9 cellular contexts compared by ENCODE assay signal in genomic region chr10:23365417-23366030, GRCh38. TPM values are rescaled to one million over a fixed set of nuclear protein-coding genes. Genes with fewer than 3 reads are reported as not detected.
A peak's percentile ranks its signal among the peaks of the same experiment; 100 is the strongest.
DNase-seq lines count a peak whose midpoint lies in the region; ATAC-seq lines count a peak whose summit lies in the region.
"Not testable (repeated sequence)": the region's sequence is repeated elsewhere in the genome, so short reads cannot be mapped to it uniquely, and the experiment has no call there.
"Had no signal": no experiment of that assay in that cellular context is flagged by ENCODE, and none has a peak within 500 bp of the region (broad histone marks: within the 10 kb centered on the region; RNA-seq: fewer than 3 reads in every experiment).

No MANE protein-coding gene starts in this region.

- peak; percentile 53 for DNase-seq in RKO (ENCODE audit: low spot score)
- DNase-seq in activated T-helper 1 cell treated with anti-CD3 and anti-CD28 coated beads, Interleukin-12 subunit alpha, Interleukin-12 subunit beta, Interleukin-2, Interleukin-4 antibody, amounts not matched to agents 30 ng/mL and 10 ng/mL and 1 ng/mL, durations not matched to agents 14 hours and 24 hours and 36 hours (ENCODE audit: low spot score): peak; percentile 4
- not testable (repeated sequence) for DNase-seq in stimulated activated naive CD8-positive, alpha-beta T cell treated with anti-CD3 and anti-CD28 coated beads, Interleukin-15, Interleukin-2, amounts not matched to agents 100 U/mL and 50 U/mL, for 24 hours

- peaks cover 78% of the 10 kb centered on the region for H3K4me1 Mint-ChIP-seq in activated T-helper 1 cell treated with anti-CD3 and anti-CD28 coated beads, Interleukin-12 subunit alpha, Interleukin-12 subunit beta, Interleukin-2, Interleukin-4 antibody, amounts not matched to agents 30 ng/mL and 10 ng/mL and 1 ng/mL, durations not matched to agents 14 hours and 24 hours and 36 hours (ENCODE audit: low read depth)

- H3K9me3 Mint-ChIP-seq in activated T-helper 1 cell treated with anti-CD3 and anti-CD28 coated beads, Interleukin-12 subunit alpha, Interleukin-12 subunit beta, Interleukin-2, Interleukin-4 antibody, amounts not matched to agents 30 ng/mL and 10 ng/mL and 1 ng/mL, durations not matched to agents 14 hours and 24 hours and 36 hours: not testable (repeated sequence)

- H3K36me3 Mint-ChIP-seq in activated T-helper 1 cell treated with anti-CD3 and anti-CD28 coated beads, Interleukin-12 subunit alpha, Interleukin-12 subunit beta, Interleukin-2, Interleukin-4 antibody, amounts not matched to agents 30 ng/mL and 10 ng/mL and 1 ng/mL, durations not matched to agents 14 hours and 24 hours and 36 hours (ENCODE audit: low read depth): peaks cover 11% of the 10 kb centered on the region

- ATAC-seq in GM18498 (IDR thresholded peaks at IDR 0.05; ENCODE audit: unreplicated experiment): peak; percentile 38
- peak; percentile 41 for ATAC-seq in GM19395 (IDR thresholded peaks at IDR 0.05; ENCODE audit: unreplicated experiment)
- ATAC-seq in HG02642 (IDR thresholded peaks at IDR 0.05; ENCODE audit: poor library complexity, unreplicated experiment): peak; percentile 36
- peak; percentile 19 for ATAC-seq in HG03196 (IDR thresholded peaks at IDR 0.05; ENCODE audit: unreplicated experiment)
- peak; percentile 91 for ATAC-seq in esophagus mucosa
- peak; percentile 74 for ATAC-seq in stimulated activated naive CD8-positive, alpha-beta T cell treated with anti-CD3 and anti-CD28 coated beads, Interleukin-15, Interleukin-2, amounts not matched to agents 100 U/mL and 50 U/mL, for 24 hours

- H3K4me3 Mint-ChIP-seq in activated T-helper 1 cell treated with anti-CD3 and anti-CD28 coated beads, Interleukin-12 subunit alpha, Interleukin-12 subunit beta, Interleukin-2, Interleukin-4 antibody, amounts not matched to agents 30 ng/mL and 10 ng/mL and 1 ng/mL, durations not matched to agents 14 hours and 24 hours and 36 hours: not testable (repeated sequence)

- H3K27me3 Mint-ChIP-seq in activated T-helper 1 cell treated with anti-CD3 and anti-CD28 coated beads, Interleukin-12 subunit alpha, Interleukin-12 subunit beta, Interleukin-2, Interleukin-4 antibody, amounts not matched to agents 30 ng/mL and 10 ng/mL and 1 ng/mL, durations not matched to agents 14 hours and 24 hours and 36 hours (ENCODE audit: insufficient read depth): not testable (repeated sequence)

- intact Hi-C loops in activated T-helper 1 cell treated with anti-CD3 and anti-CD28 coated beads, Interleukin-12 subunit alpha, Interleukin-12 subunit beta, Interleukin-2, Interleukin-4 antibody, amounts not matched to agents 30 ng/mL and 10 ng/mL and 1 ng/mL, durations not matched to agents 14 hours and 24 hours and 36 hours (cut with micrococcal nuclease): loop anchor here (2.0 to 10.0 kb wide), 5 partner anchors 731 to 1841 kb away; partner anchors contain the start of gene SKIDA1

- H3K27ac Mint-ChIP-seq in activated T-helper 1 cell treated with anti-CD3 and anti-CD28 coated beads, Interleukin-12 subunit alpha, Interleukin-12 subunit beta, Interleukin-2, Interleukin-4 antibody, amounts not matched to agents 30 ng/mL and 10 ng/mL and 1 ng/mL, durations not matched to agents 14 hours and 24 hours and 36 hours: peak overlapping the region; percentile 49

RNA-seq across cellular contexts. Expression of gene C10orf67, which starts 20.9 kb away (rescaled TPM):
- 0.18 TPM in 1 of 2 replicates, not detected in the other for total RNA-seq in activated T-helper 1 cell treated with anti-CD3 and anti-CD28 coated beads, Interleukin-12 subunit alpha, Interleukin-12 subunit beta, Interleukin-2, Interleukin-4 antibody, amounts not matched to agents 30 ng/mL and 10 ng/mL and 1 ng/mL, durations not matched to agents 14 hours and 24 hours and 36 hours
- 0.08 TPM for total RNA-seq in esophagus mucosa
- total RNA-seq: progenitor cell of endocrine pancreas had no signal

Comparison
In these comparisons a context has a peak if more than half of its experiments do, and no peak if none do; other contexts are left out.
1. ATAC-seq: peak in every context shown above with its lines; median percentile 91 in esophagus mucosa; 74 in stimulated activated naive CD8-positive, alpha-beta T cell treated with anti-CD3 and anti-CD28 coated beads, Interleukin-15, Interleukin-2, amounts not matched to agents 100 U/mL and 50 U/mL, for 24 hours; 41 in GM19395; 38 in GM18498; 36 in HG02642; 19 in HG03196.